Comparison of ENCODE assay signal across 19 cellular contexts in genomic region chr6:154488802-154489437, GRCh38. TPM values are rescaled to one million over a fixed set of nuclear protein-coding genes. Genes with fewer than 3 reads are reported as not detected.
A peak's percentile ranks its signal among the peaks of the same experiment; 100 is the strongest.
DNase-seq lines count a peak whose midpoint lies in the region; ATAC-seq and TF ChIP-seq lines count a peak whose summit lies in the region.
"Had no signal": no experiment of that assay in that cellular context is flagged by ENCODE, and none has a peak within 500 bp of the region (broad histone marks: within the 10 kb centered on the region; RNA-seq: fewer than 3 reads in every experiment).

No MANE protein-coding gene starts in this region.

- TF ChIP-seq CTCF in HFFc6 (IDR thresholded peaks at IDR 0.05) = no peak
- no peak for TF ChIP-seq CTCF in ascending aorta (IDR thresholded peaks at IDR 0.05)
- no peak for TF ChIP-seq CTCF in gastroesophageal sphincter (IDR thresholded peaks at IDR 0.05)

- H3K4me1 Mint-ChIP-seq in HFFc6 (ENCODE audit: low read depth) = peaks cover 48% of the 10 kb centered on the region

- WGBS in gastroesophageal sphincter (ENCODE audit: low coverage in 1 of 2), 2 donors = 74 to 79% methylated on average over 10 to 11 of the region's 11 CpGs
- 41 to 46% methylated on average over 11 of the region's 11 CpGs for WGBS in aorta, 2 donors

- H3K27me3 Mint-ChIP-seq in HFFc6 (ENCODE audit: insufficient read depth) = no peaks in the 10 kb centered on the region; the same call in 1 of the 2 replicates
- H3K27me3 Mint-ChIP-seq: stimulated activated naive CD8-positive, alpha-beta T cell treated with anti-CD3 and anti-CD28 coated beads, Interleukin-15, Interleukin-2, amounts not matched to agents 100 ng/mL and 50 ng/mL, for 24 hours had no signal

- H3K4me3 ChIP-seq in ascending aorta (peak overlapping the region in 1 of 2 donors; percentile 28), gastroesophageal sphincter (no peak overlapping the region), aorta (ENCODE audit: low read length in 2 of 2) (no peak overlapping the region)
- H3K4me3 ChIP-seq: hepatocyte, Peyer's patch had no signal

- TF ChIP-seq EP300 in gastroesophageal sphincter (IDR thresholded peaks at IDR 0.05) = no peak

- H3K27me3 ChIP-seq in ascending aorta = no peaks in the 10 kb centered on the region
- no peaks in the 10 kb centered on the region for H3K27me3 ChIP-seq in gastroesophageal sphincter
- H3K27me3 ChIP-seq in aorta (ENCODE audit: control insufficient read depth in 1 of 2, insufficient read depth in 2 of 2, low read length in 1 of 2) = no peaks in the 10 kb centered on the region
- H3K27me3 ChIP-seq: hepatocyte, Peyer's patch had no signal

- H3K27ac Mint-ChIP-seq in HFFc6 = peak overlapping the region; percentile 72
- H3K27ac Mint-ChIP-seq: activated T-helper 1 cell treated with anti-CD3 and anti-CD28 coated beads, Interleukin-12 subunit alpha, Interleukin-12 subunit beta, Interleukin-2, Interleukin-4 antibody, amounts not matched to agents 30 ng/mL and 10 ng/mL and 1 ng/mL, durations not matched to agents 14 hours and 24 hours and 36 hours; stimulated activated naive CD8-positive, alpha-beta T cell treated with anti-CD3 and anti-CD28 coated beads, Interleukin-15, Interleukin-2, amounts not matched to agents 100 ng/mL and 50 ng/mL, for 24 hours; T-helper 2 cell treated with Interferon-gamma antibody and Interleukin-4, amounts not matched to agents 5 μg/mL and 100 μg/mL, for 36 hours had no signal

- H3K4me3 Mint-ChIP-seq in HFFc6 = peak overlapping the region; percentile 63
- H3K4me3 Mint-ChIP-seq: activated T-helper 1 cell treated with anti-CD3 and anti-CD28 coated beads, Interleukin-12 subunit alpha, Interleukin-12 subunit beta, Interleukin-2, Interleukin-4 antibody, amounts not matched to agents 30 ng/mL and 10 ng/mL and 1 ng/mL, durations not matched to agents 14 hours and 24 hours and 36 hours; nephron; stimulated activated naive CD8-positive, alpha-beta T cell treated with anti-CD3 and anti-CD28 coated beads, Interleukin-15, Interleukin-2, amounts not matched to agents 100 ng/mL and 50 ng/mL, for 24 hours; T-helper 2 cell treated with Interferon-gamma antibody and Interleukin-4, amounts not matched to agents 5 μg/mL and 100 μg/mL, for 36 hours had no signal

- H3K9me3 Mint-ChIP-seq in HFFc6 = no peaks in the 10 kb centered on the region
- H3K9me3 Mint-ChIP-seq: activated T-helper 1 cell treated with anti-CD3 and anti-CD28 coated beads, Interleukin-12 subunit alpha, Interleukin-12 subunit beta, Interleukin-2, Interleukin-4 antibody, amounts not matched to agents 30 ng/mL and 10 ng/mL and 1 ng/mL, durations not matched to agents 14 hours and 24 hours and 36 hours; nephron; stimulated activated naive CD8-positive, alpha-beta T cell treated with anti-CD3 and anti-CD28 coated beads, Interleukin-15, Interleukin-2, amounts not matched to agents 100 ng/mL and 50 ng/mL, for 24 hours; T-helper 2 cell treated with Interferon-gamma antibody and Interleukin-4, amounts not matched to agents 5 μg/mL and 100 μg/mL, for 36 hours had no signal

- no peak for ATAC-seq in gastroesophageal sphincter
- ATAC-seq in aorta (ENCODE audit: low FRiP score) = no peak
- ATAC-seq: left ventricle myocardium superior, right cardiac atrium had no signal

- DNase-seq in HFFc6 (peak; percentile 46), ascending aorta (ENCODE audit: low spot score in 2 of 2) (no peak), aorta (no peak), NCI-H2171 (lab: John Stamatoyannopoulos, UW) (no peak), NCI-H774 (lab: John Stamatoyannopoulos, UW) (no peak), HT-29 (ENCODE audit: low spot score) (no peak)
- DNase-seq: activated CD4-positive, alpha-beta T cell treated with anti-CD3 and anti-CD28 coated beads, Interleukin-2, amount 50 U/mL, for 48 hours; anterior cingulate cortex; left ventricle myocardium superior; NCI-H1092 treated with DMSO at 0.1 percent for 48 hours; NCI-H446 treated with DMSO at 0.1 percent for 48 hours; Peyer's patch; right cardiac atrium had no signal

- H3K9me3 ChIP-seq in ascending aorta = no peaks in the 10 kb centered on the region
- H3K9me3 ChIP-seq in gastroesophageal sphincter = no peaks in the 10 kb centered on the region
- no peaks in the 10 kb centered on the region for H3K9me3 ChIP-seq in aorta (ENCODE audit: control insufficient read depth, low read length)
- H3K9me3 ChIP-seq: Peyer's patch had no signal

- TF ChIP-seq POLR2A in gastroesophageal sphincter (IDR thresholded peaks at IDR 0.05) = no peak

- H3K36me3 Mint-ChIP-seq in HFFc6 (ENCODE audit: low read depth) = peaks cover 17% of the 10 kb centered on the region

- peak overlapping the region; percentile 60 to 71 for H3K27ac ChIP-seq in ascending aorta
- H3K27ac ChIP-seq in gastroesophageal sphincter = peak overlapping the region in 3 of 4 donors; percentile 40 to 78 (median 41)
- peak overlapping the region; percentile 57 to 85 for H3K27ac ChIP-seq in aorta (ENCODE audit: low read depth in 1 of 2, low read length in 2 of 2)
- H3K27ac ChIP-seq: hepatocyte, Peyer's patch had no signal

- intact Hi-C loops in ascending aorta (cut with DNase I) (loop anchor here (5.0 kb wide), 2 partner anchors 42 to 77 kb away; no protein-coding TSS in a partner anchor), aorta (cut with DNase I) (loop anchor here (1.0 to 5.0 kb wide), 4 partner anchors 42 to 77 kb away; no protein-coding TSS in a partner anchor)

- peaks cover 12 to 58% of the 10 kb centered on the region in 2 donors for H3K4me1 ChIP-seq in ascending aorta
- peaks cover 0 to 59% (median 4%) of the 10 kb centered on the region in 3 donors for H3K4me1 ChIP-seq in gastroesophageal sphincter
- peaks cover 7 to 19% of the 10 kb centered on the region in 2 donors for H3K4me1 ChIP-seq in aorta (ENCODE audit: control insufficient read depth in 1 of 2, insufficient read depth in 2 of 2, low read length in 2 of 2)

- H3K36me3 ChIP-seq in ascending aorta (no peaks in the 10 kb centered on the region), gastroesophageal sphincter (no peaks in the 10 kb centered on the region), aorta (ENCODE audit: control insufficient read depth in 1 of 2, insufficient read depth in 2 of 2, low read length in 1 of 2) (no peaks in the 10 kb centered on the region)
- H3K36me3 ChIP-seq: Peyer's patch had no signal

RNA-seq across cellular contexts. Expression of gene CNKSR3, which starts 21.6 kb away (rescaled TPM):
- total RNA-seq in HFFc6 (2021; fragmentation: NEBNext Ultra II Directional; extraction: Animal tissue kit (Norgen Biotek cat#: 25700)) = 10 to 100 TPM; 15.3 to 21.7 (median 18.7) TPM
- total RNA-seq in ascending aorta = 9.7 TPM
- 10 to 100 TPM; 12.9 to 28.9 (median 16.0) TPM for total RNA-seq in gastroesophageal sphincter
- total RNA-seq in aorta = 10 to 100 TPM; 19.3 to 41.2 TPM
- 10 to 100 TPM in 1 of 2 donors, 1 to 10 TPM in 1; 9.3 to 12.0 TPM for polyA plus RNA-seq in aorta
- total RNA-seq in HT-29 (2014; rRNA removed; shearing (Covaris generic)) = 0.48 and 0.73 TPM in 2 replicates
- total RNA-seq: activated T-helper 1 cell treated with anti-CD3 and anti-CD28 coated beads, Interleukin-12 subunit alpha, Interleukin-12 subunit beta, Interleukin-2, Interleukin-4 antibody, amounts not matched to agents 30 ng/mL and 10 ng/mL and 1 ng/mL, durations not matched to agents 14 hours and 24 hours and 36 hours had no signal
